11 cellular contexts compared by ENCODE assay signal in genomic region chr9:36207546-36208012, GRCh38. TPM values are rescaled to one million over a fixed set of nuclear protein-coding genes. Genes with fewer than 3 reads are reported as not detected.
A peak's percentile ranks its signal among the peaks of the same experiment; 100 is the strongest.
DNase-seq lines count a peak whose midpoint lies in the region; ATAC-seq and TF ChIP-seq lines count a peak whose summit lies in the region.
"Had no signal": no experiment of that assay in that cellular context is flagged by ENCODE, and none has a peak within 500 bp of the region (broad histone marks: within the 10 kb centered on the region; RNA-seq: fewer than 3 reads in every experiment).

No MANE protein-coding gene starts in this region.

- H3K36me3 Mint-ChIP-seq in memory B cell: peaks cover 19% of the 10 kb centered on the region

- H3K4me1 Mint-ChIP-seq in memory B cell: peaks cover 8% of the 10 kb centered on the region

- H3K9me3 ChIP-seq in left ventricle myocardium inferior (replicated peaks) (no peaks in the 10 kb centered on the region), aorta (ENCODE audit: control insufficient read depth, low read length) (no peaks in the 10 kb centered on the region), testis (no peaks in the 10 kb centered on the region)
- H3K9me3 ChIP-seq: sigmoid colon had no signal

- peaks cover 87% of the 10 kb centered on the region for H3K36me3 ChIP-seq in left ventricle myocardium inferior
- peaks cover 8 to 10% of the 10 kb centered on the region in 2 donors for H3K36me3 ChIP-seq in aorta (ENCODE audit: control insufficient read depth in 1 of 2, insufficient read depth in 2 of 2, low read length in 1 of 2)
- H3K36me3 ChIP-seq in testis (ENCODE audit: low read depth, missing control alignments): no peaks in the 10 kb centered on the region

- no peaks in the 10 kb centered on the region for H3K27me3 ChIP-seq in left ventricle myocardium inferior (ENCODE audit: low read depth)
- no peaks in the 10 kb centered on the region for H3K27me3 ChIP-seq in aorta (ENCODE audit: control insufficient read depth in 1 of 2, insufficient read depth in 2 of 2, low read length in 1 of 2)
- H3K27me3 ChIP-seq in testis: no peaks in the 10 kb centered on the region
- H3K27me3 ChIP-seq: sigmoid colon had no signal

- H3K27ac Mint-ChIP-seq in memory B cell: peak overlapping the region; percentile 50

- no peak for ATAC-seq in memory B cell (ENCODE audit: low read depth)
- no peak for ATAC-seq in aorta (ENCODE audit: low FRiP score)

- intact Hi-C loops in left ventricle myocardium inferior (cut with micrococcal nuclease) (no loop called here), cardiac septum (cut with DNase I) (no loop called here), aorta (cut with DNase I) (no loop called here), testis (cut with DNase I; ENCODE audit: low total_unique reads) (no loop called here)

- H3K4me1 ChIP-seq in left ventricle myocardium inferior (peaks cover 85% of the 10 kb centered on the region), aorta (ENCODE audit: control insufficient read depth in 1 of 2, insufficient read depth in 2 of 2, low read length in 2 of 2) (peaks cover 1 to 4% of the 10 kb centered on the region in 2 donors), testis (peaks cover 17% of the 10 kb centered on the region)

- DNase-seq in left ventricle myocardium inferior (no peak), cardiac septum (ENCODE audit: low spot score) (no peak), astrocyte of the spinal cord (ENCODE audit: low read depth, low spot score) (peak; percentile 40), memory B cell (ENCODE audit: low spot score in 2 of 2) (no peak), aorta (no peak), testis (no peak), Kasumi-1 (lab: John Stamatoyannopoulos, UW) (no peak), RWPE1 (ENCODE audit: low spot score) (no peak)
- DNase-seq: NCI-H1105 treated with DMSO at 0.1 percent for 48 hours, SHP77 had no signal

- H3K27ac ChIP-seq in left ventricle myocardium inferior (replicated peaks): peak overlapping the region; percentile 31
- peak overlapping the region; percentile 52 to 75 for H3K27ac ChIP-seq in aorta (ENCODE audit: low read depth in 1 of 2, low read length in 2 of 2)
- peak overlapping the region in 1 of 2 donors; percentile 44 for H3K27ac ChIP-seq in testis
- H3K27ac ChIP-seq in RWPE1: no peak overlapping the region

- in situ Hi-C loops in astrocyte of the spinal cord (cut with HindIII; ENCODE audit: low sequenced_read_pairs): no loop called here

- H3K4me3 ChIP-seq in left ventricle myocardium inferior (no peak overlapping the region), astrocyte of the spinal cord (ENCODE audit: low read depth, low read length) (no peak overlapping the region), aorta (ENCODE audit: low read length in 2 of 2) (no peak overlapping the region), testis (no peak overlapping the region)
- H3K4me3 ChIP-seq: sigmoid colon had no signal

- WGBS in aorta, 2 donors: 44 to 52% methylated on average over 1 of the region's 1 CpG
- 38 to 54% methylated on average over 1 of the region's 1 CpG for WGBS in testis, 2 donors

- CTCF ChIA-PET in RWPE1 (lab: Yijun Ruan, JAX): no interaction called here

- H3K9me3 Mint-ChIP-seq in memory B cell: no peaks in the 10 kb centered on the region

- no peak for TF ChIP-seq POLR2A in testis (IDR thresholded peaks at IDR 0.05)

- TF ChIP-seq CTCF in left ventricle myocardium inferior (IDR thresholded peaks at IDR 0.05; ENCODE audit: borderline replicate concordance) (no peak), astrocyte of the spinal cord (IDR thresholded peaks at IDR 0.05; ENCODE audit: low read depth, low read length) (no peak), testis (IDR thresholded peaks at IDR 0.05) (no peak), RWPE1 (conservative IDR thresholded peaks at IDR 0.05; ENCODE audit: low read depth) (no peak)

- POLR2A ChIA-PET in RWPE1 (lab: Yijun Ruan, JAX; ENCODE audit: low non-redundant PET): interaction anchor here (0.7 kb wide), 1 partner anchor 16 kb away, joined by 3 read pairs; no protein-coding TSS in a partner anchor

- no peaks in the 10 kb centered on the region for H3K27me3 Mint-ChIP-seq in memory B cell

- no peak overlapping the region for H3K4me3 Mint-ChIP-seq in memory B cell

RNA-seq across cellular contexts. Expression of gene CLTA, which starts 16.9 kb away (rescaled TPM):
- 60.4 TPM for total RNA-seq in left ventricle myocardium inferior
- 58.3 TPM for total RNA-seq in cardiac septum
- total RNA-seq in aorta: 100 to 1,000 TPM; 117 to 118 TPM
- 100 to 1,000 TPM; 164 to 191 TPM for polyA plus RNA-seq in aorta
- 100 to 1,000 TPM; 135 to 168 TPM for total RNA-seq in testis
- 208 TPM for polyA plus RNA-seq in testis (ENCODE audit: insufficient read depth, low read depth, low replicate concordance)

RNA-seq across cellular contexts. Expression of gene CCIN, which starts 38.4 kb away (rescaled TPM):
- not detected for total RNA-seq in left ventricle myocardium inferior
- 0.16 TPM for total RNA-seq in cardiac septum
- total RNA-seq in aorta: under 1 TPM; 0.68 to 0.99 TPM
- under 1 TPM; 0.18 to 0.63 TPM for polyA plus RNA-seq in aorta
- 10 to 100 TPM; 48.7 to 84.8 TPM for total RNA-seq in testis
- polyA plus RNA-seq in testis (ENCODE audit: insufficient read depth, low read depth, low replicate concordance): 171 TPM

RNA-seq across cellular contexts. Expression of gene GNE, which starts 50.7 kb away (rescaled TPM):
- total RNA-seq in left ventricle myocardium inferior (11.7 TPM), cardiac septum (13.5 TPM), aorta (10 to 100 TPM; 18.3 to 21.2 TPM), testis (10 to 100 TPM; 22.7 to 26.6 TPM)
- polyA plus RNA-seq in aorta (10 to 100 TPM in 1 of 2 donors, 1 to 10 TPM in 1; 7.1 to 12.0 TPM), testis (ENCODE audit: insufficient read depth, low read depth, low replicate concordance) (13.2 TPM)

Comparison
In these comparisons a context has a peak if more than half of its experiments do, and no peak if none do; other contexts are left out.
1. RNA of gene CCIN, which starts 38.4 kb away (total RNA-seq): 48.7 to 84.8 TPM in testis; 0.68 to 0.99 TPM in aorta, 0.16 TPM in cardiac septum (single experiment) and not detected in left ventricle myocardium inferior (single experiment); every median in the first group is over 10 times any median in the second.